17 cellular contexts compared by ENCODE assay signal in the genomic region with DNA sequence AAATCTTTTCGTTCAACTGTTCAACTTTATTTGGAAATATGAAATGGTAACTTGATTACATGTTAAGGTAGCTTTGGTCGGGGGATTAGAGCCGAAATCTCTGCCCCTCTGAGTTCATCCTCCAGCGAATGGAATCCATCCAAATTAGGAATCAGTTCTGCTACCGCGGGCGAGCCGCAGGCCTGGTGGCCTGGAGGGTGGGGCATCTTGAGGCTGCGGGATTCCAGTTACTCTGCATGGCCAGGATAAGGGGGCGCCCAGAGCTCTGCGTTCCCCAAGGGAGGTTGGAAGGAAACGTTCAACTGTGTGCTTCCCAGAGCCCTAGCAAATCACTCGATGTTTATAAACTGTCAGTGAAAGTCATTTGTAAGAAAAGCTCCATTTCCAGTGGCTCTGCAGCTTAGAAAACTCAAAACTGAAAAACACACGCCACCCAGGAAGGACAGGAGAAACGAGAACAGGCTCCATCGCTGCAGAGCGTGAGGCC.
A peak's percentile ranks its signal among the peaks of the same experiment; 100 is the strongest.
DNase-seq lines count a peak whose midpoint lies in the region; TF ChIP-seq lines count a peak whose summit lies in the region.
"Had no signal": no experiment of that assay in that cellular context is flagged by ENCODE, and none has a peak within 500 bp of the region (broad histone marks: within the 10 kb centered on the region; RNA-seq: fewer than 3 reads in every experiment).

No MANE protein-coding gene starts in this region.

- peaks cover 57 to 90% (median 78%) of the 10 kb centered on the region in 11 experiments for H3K27me3 ChIP-seq in BLaER1 treated with 17β-estradiol and CSF1 and Interleukin-3, amounts not matched to agents 10 nM and 100 nM

- peak overlapping the region in 4 of 10 experiments; percentile 2 to 35 (median 16); a peak in 4 of 20 replicates for H3K4me3 ChIP-seq in BLaER1 treated with 17β-estradiol and CSF1 and Interleukin-3, amounts not matched to agents 10 nM and 100 nM
- H3K4me3 ChIP-seq in WI38 (ENCODE audit: low read depth, low read length), result peak overlapping the region; percentile 14; the same call in 1 of the 2 replicates
- H3K4me3 ChIP-seq: K562, SJCRH30 had no signal

- H3K9me3 ChIP-seq in BLaER1 treated with 17β-estradiol and CSF1 and Interleukin-3, amounts not matched to agents 10 nM and 100 nM (replicated peaks in 1 of 11), result no peaks in the 10 kb centered on the region
- H3K9me3 ChIP-seq: SJCRH30 had no signal

- intact Hi-C loops in posterior vena cava (cut with DNase I), result no loop called here

- H4K20me1 ChIP-seq in BLaER1 treated with 17β-estradiol and CSF1 and Interleukin-3, amounts not matched to agents 10 nM and 100 nM, result peaks cover 0 to 72% (median 35%) of the 10 kb centered on the region in 11 experiments; a peak in 17 of 22 replicates

- TF ChIP-seq CTCF in WI38 (IDR thresholded peaks at IDR 0.05; ENCODE audit: low read depth, low read length), result no peak

- peak overlapping the region; percentile 51 to 97 (median 66) for H3K4me2 ChIP-seq in BLaER1 treated with 17β-estradiol and CSF1 and Interleukin-3, amounts not matched to agents 10 nM and 100 nM

- peak overlapping the region in 1 of 11 experiments; percentile 10; a peak in 1 of 22 replicates for H3K27ac ChIP-seq in BLaER1 treated with 17β-estradiol and CSF1 and Interleukin-3, amounts not matched to agents 10 nM and 100 nM
- H3K27ac ChIP-seq: foreskin keratinocyte, SJCRH30 had no signal

- peak; percentile 58 for DNase-seq in iPS-NIHi11 (ENCODE audit: low spot score)
- peak; percentile 43 for DNase-seq in posterior vena cava (ENCODE audit: low spot score)
- DNase-seq in SW 1271 (lab: John Stamatoyannopoulos, UW), result no peak
- DNase-seq in LoVo (ENCODE audit: low spot score), result no peak
- no peak for DNase-seq in glomerular visceral epithelial cell (ENCODE audit: extremely low spot score)
- no peak for DNase-seq in central memory CD4-positive, alpha-beta T cell
- DNase-seq: activated CD4-positive, alpha-beta T cell treated with anti-CD3 and anti-CD28 coated beads, Interleukin-2, amount 10 ng/mL, durations not matched to agents 7 days and 5 days; activated T-cell treated with anti-CD3 and anti-CD28 coated beads for 4 hours; immature natural killer cell; NCI-H1436; SJCRH30; substantia nigra; T1000 had no signal

- H3K4me1 ChIP-seq in BLaER1 treated with 17β-estradiol and CSF1 and Interleukin-3, amounts not matched to agents 10 nM and 100 nM, result peaks cover 30 to 94% (median 82%) of the 10 kb centered on the region in 10 experiments; a peak in 19 of 20 replicates
- H3K4me1 ChIP-seq: foreskin keratinocyte, SJCRH30 had no signal

- peak overlapping the region in 1 of 11 experiments; percentile 3; a peak in 1 of 22 replicates for H3K9ac ChIP-seq in BLaER1 treated with 17β-estradiol and CSF1 and Interleukin-3, amounts not matched to agents 10 nM and 100 nM

- no peaks in the 10 kb centered on the region for H3K36me3 ChIP-seq in BLaER1 treated with 17β-estradiol and CSF1 and Interleukin-3, amounts not matched to agents 10 nM and 100 nM
- H3K36me3 ChIP-seq: SJCRH30 had no signal

Comparison
In these comparisons a context has a peak if more than half of its experiments do, and no peak if none do; other contexts are left out.
1. DNase-seq: peak in iPS-NIHi11 (single experiment) and posterior vena cava (single experiment); none in SW 1271 (0 of 2), LoVo (single experiment), glomerular visceral epithelial cell (single experiment) and central memory CD4-positive, alpha-beta T cell (single experiment).